ENCODE assay signal across 10 cellular contexts in the genomic region with DNA sequence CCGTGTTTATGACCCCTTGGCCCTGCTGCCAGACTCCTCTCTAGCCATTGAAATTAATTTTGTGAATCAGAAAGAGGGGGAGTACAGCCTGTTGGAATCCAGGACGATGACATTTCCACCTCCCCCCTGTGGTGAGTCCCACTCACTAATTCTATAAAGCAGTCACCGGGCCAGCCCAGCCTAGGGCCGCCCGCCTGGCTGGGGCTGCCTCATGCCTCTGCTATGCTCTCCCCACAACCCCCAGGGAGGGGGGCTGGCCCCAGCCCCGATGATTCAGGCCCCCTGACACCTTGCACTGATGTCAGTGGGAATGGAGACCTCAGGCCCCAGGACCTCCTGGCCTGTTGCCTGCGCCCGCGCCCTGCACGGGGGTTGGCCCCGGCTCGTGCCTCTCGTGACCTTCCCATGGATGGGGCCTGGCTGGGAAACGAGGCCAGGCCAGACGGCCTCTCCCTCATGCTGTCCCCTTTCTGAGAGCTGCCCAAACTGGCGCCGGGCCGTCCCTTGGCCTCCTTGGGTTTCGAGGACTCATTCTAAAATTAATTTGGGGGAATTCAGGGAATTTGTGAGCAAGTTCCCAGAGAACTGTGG. TPM values are rescaled to one million over a fixed set of nuclear protein-coding genes. Genes with fewer than 3 reads are reported as not detected.
DNase-seq lines count a peak whose midpoint lies in the region; ATAC-seq, FAIRE-seq and TF ChIP-seq lines count a peak whose summit lies in the region.
"Had no signal": no experiment of that assay in that cellular context is flagged by ENCODE, and none has a peak within 500 bp of the region (broad histone marks: within the 10 kb centered on the region; RNA-seq: fewer than 3 reads in every experiment).

No MANE protein-coding gene starts in this region.

- no peak overlapping the region for H3K4me3 ChIP-seq in cardiac fibroblast (replicated peaks in 1 of 2; ENCODE audit: low read depth in 2 of 2, low read length in 2 of 2)
- no peak overlapping the region for H3K4me3 ChIP-seq in HepG2 (replicated peaks in 1 of 3; ENCODE audit: insufficient read depth in 1 of 3, low read depth in 2 of 3, low read length in 3 of 3)
- no peak overlapping the region for H3K4me3 ChIP-seq in thyroid gland (replicated peaks in 1 of 3)
- H3K4me3 ChIP-seq in small intestine (ENCODE audit: low read depth in 1 of 2, low read length in 2 of 2) = no peak overlapping the region

- peaks cover 2 to 38% of the 10 kb centered on the region in 2 experiments; a peak in 4 of 5 replicates for H3K27me3 ChIP-seq in HepG2 (ENCODE audit: control insufficient read depth in 1 of 2, insufficient read depth in 2 of 2, low read length in 2 of 2)
- no peaks in the 10 kb centered on the region for H3K27me3 ChIP-seq in thyroid gland
- no peaks in the 10 kb centered on the region for H3K27me3 ChIP-seq in small intestine (ENCODE audit: control insufficient read depth in 2 of 2, insufficient read depth in 2 of 2, low read length in 2 of 2)

- POLR2A ChIA-PET in HepG2 (lab: Yijun Ruan, JAX) = no interaction called here

- H3K9me3 ChIP-seq in HepG2 (ENCODE audit: low read length) = peaks cover 8% of the 10 kb centered on the region
- H3K9me3 ChIP-seq in thyroid gland = no peaks in the 10 kb centered on the region
- no peaks in the 10 kb centered on the region for H3K9me3 ChIP-seq in small intestine (ENCODE audit: control insufficient read depth, low read depth)

- H4K20me1 ChIP-seq in HepG2 (ENCODE audit: insufficient read depth, low read length) = no peaks in the 10 kb centered on the region

- no peaks in the 10 kb centered on the region for H3K4me1 ChIP-seq in HepG2 (ENCODE audit: insufficient read depth, low read length)
- peaks cover 0 to 10% of the 10 kb centered on the region in 2 donors for H3K4me1 ChIP-seq in thyroid gland
- no peaks in the 10 kb centered on the region for H3K4me1 ChIP-seq in small intestine (ENCODE audit: control insufficient read depth in 2 of 2, insufficient read depth in 1 of 2, low read depth in 1 of 2, low read length in 1 of 2)

- TF ChIP-seq POLR2A in HepG2 (IDR thresholded peaks at IDR 0.05; ENCODE audit: insufficient read depth in 1 of 2, low read depth in 2 of 2, low read length in 2 of 2) = no peak
- no peak for TF ChIP-seq POLR2A in thyroid gland (IDR thresholded peaks at IDR 0.05)

- no peak overlapping the region for H3K9ac ChIP-seq in HepG2 (ENCODE audit: insufficient read depth, low read depth, low read length)

- no peak for TF ChIP-seq RAD21 in HepG2 (CRISPR knock-in tag; IDR thresholded peaks at IDR 0.05)

- no peak for TF ChIP-seq EP300 in HepG2 (IDR thresholded peaks at IDR 0.05; ENCODE audit: low read depth in 2 of 2, low read length in 2 of 2)
- no peak for TF ChIP-seq EP300 in HepG2 (CRISPR knock-in tag; IDR thresholded peaks at IDR 0.05; ENCODE audit: borderline replicate concordance)

- DNase-seq in HT1080 (ENCODE audit: low read depth) = peak; percentile 93
- DNase-seq in cardiac fibroblast (ENCODE audit: low read depth in 2 of 2) = peak; percentile 84 to 96
- no peak for DNase-seq in HepG2 (ENCODE audit: low spot score)
- DNase-seq in thyroid gland = peak; percentile 21 to 35
- DNase-seq in activated CD8-positive, alpha-beta memory T cell treated with anti-CD3 and anti-CD28 coated beads for 24 hours = no peak
- no peak for DNase-seq in small intestine
- no peak for DNase-seq in mucosa of gallbladder (ENCODE audit: low spot score)
- no peak for DNase-seq in activated T-cell treated with anti-CD3 and anti-CD28 coated beads for 4 hours
- DNase-seq: activated T-cell treated with anti-CD3 and anti-CD28 coated beads, Interleukin-2, amount 50 U/mL, for 48 hours had no signal

- no peak for TF ChIP-seq CTCF in cardiac fibroblast (IDR thresholded peaks at IDR 0.05; ENCODE audit: low read depth, low read length)
- no peak for TF ChIP-seq CTCF in HepG2 (CRISPR knock-in tag; IDR thresholded peaks at IDR 0.05)
- no peak for TF ChIP-seq CTCF in thyroid gland (IDR thresholded peaks at IDR 0.05)

- H3K36me3 ChIP-seq in HepG2 (replicated peaks in 1 of 2; ENCODE audit: control insufficient read depth in 1 of 2, insufficient read depth in 2 of 2, low read length in 2 of 2) = no peaks in the 10 kb centered on the region
- no peaks in the 10 kb centered on the region for H3K36me3 ChIP-seq in thyroid gland
- H3K36me3 ChIP-seq in small intestine (ENCODE audit: control insufficient read depth in 2 of 2, insufficient read depth in 2 of 2, low read length in 2 of 2) = no peaks in the 10 kb centered on the region

- no TSS peak for BruUV-seq in HepG2 (replicated peaks; lab: Mats Ljungman, UMichigan)

- WGBS in HepG2 (ENCODE audit: low lambda C conversion rate) = 28% methylated on average over 6 of the region's 19 CpGs
- WGBS in thyroid gland, 2 donors = 78 to 82% methylated on average over 4 to 9 of the region's 19 CpGs
- WGBS in small intestine, 3 donors = 67 to 91% (median 86%) methylated on average over 19 of the region's 19 CpGs

- intact Hi-C loops in HepG2 (cut with micrococcal nuclease; ENCODE audit: unreplicated experiment) (loop anchor here (10.0 kb wide), 1 partner anchor 60 kb away; no protein-coding TSS in a partner anchor), thyroid gland (cut with DNase I) (no loop called here)

- in situ Hi-C loops in HepG2 (cut with HindIII; ENCODE audit: extremely low pct_ligation_motif_present, low pct_unique_long_range_greater_than_20kb) = no loop called here

- H3K27ac ChIP-seq in HepG2 (ENCODE audit: extremely low read length, insufficient read depth, low read length) (no peak overlapping the region), thyroid gland (peak overlapping the region in 1 of 3 donors; percentile 3), small intestine (ENCODE audit: low read depth in 1 of 2, low read length in 1 of 2) (peak overlapping the region in 1 of 2 donors; percentile 35)

- CTCF ChIA-PET in HepG2 (lab: Yijun Ruan, JAX; ENCODE audit: low intra/inter-chr PET ratio, low total read pairs) = no interaction called here

- no peaks in the 10 kb centered on the region for H3K79me2 ChIP-seq in HepG2 (ENCODE audit: insufficient read depth, low read length)

- no peak overlapping the region for H2AFZ ChIP-seq in HepG2 (ENCODE audit: low read length)

- FAIRE-seq in HepG2 (lab: Jason Lieb, UNC) (no peak), small intestine (lab: Jason Lieb, UNC) (no peak)

- ATAC-seq in HepG2 = peak; percentile 41; the same call in 1 of the 3 replicates

- no peak overlapping the region for H3K4me2 ChIP-seq in HepG2 (ENCODE audit: low read depth, low read length)

RNA-seq across cellular contexts. Expression of a gene that starts 34.0 kb away (rescaled TPM):
- 0.23 TPM in 1 of 2 replicates, not detected in the other for total RNA-seq in HT1080 (2014; rRNA removed; shearing (Covaris generic))
- polyA plus RNA-seq in HT1080 (2015; cell fraction: cytosol; rRNA removed) = 0.26 and 0.33 TPM in 2 replicates
- polyA plus RNA-seq in HT1080 (2015; cell fraction: nucleus; rRNA removed) = 0.28 TPM in 1 of 2 replicates, not detected in the other
- not detected in 2 replicates for total RNA-seq in HepG2 (2016; rRNA removed; fragmentation: Illumina TruSeq; extraction: Trizol)
- total RNA-seq in HepG2 (2016; cell fraction: cytosol; rRNA removed; fragmentation: Illumina TruSeq; extraction: Trizol; ENCODE audit: low read depth) = not detected in 2 replicates
- total RNA-seq in HepG2 (2016; cell fraction: insoluble cytoplasmic fraction; rRNA removed; fragmentation: Illumina TruSeq; extraction: Trizol) = not detected in 2 replicates
- not detected in 2 replicates for total RNA-seq in HepG2 (2016; cell fraction: membrane; rRNA removed; fragmentation: Illumina TruSeq; extraction: Trizol)
- not detected in 2 replicates for total RNA-seq in HepG2 (2016; cell fraction: nucleus; rRNA removed; fragmentation: Illumina TruSeq; extraction: Trizol)
- not detected in 2 replicates for polyA plus RNA-seq in HepG2 (2011; rRNA removed)
- polyA plus RNA-seq in HepG2 (2011; cell fraction: cytosol; rRNA removed) = not detected in 2 replicates
- polyA plus RNA-seq in HepG2 (2011; cell fraction: nucleus; rRNA removed) = not detected in 2 replicates
- polyA plus RNA-seq in HepG2 (2012) = not detected in 2 replicates
- not detected in 2 replicates for polyA plus RNA-seq in HepG2 (2016; cell fraction: cytosol; fragmentation: Illumina TruSeq; extraction: Trizol; ENCODE audit: low read depth)
- polyA plus RNA-seq in HepG2 (2016; cell fraction: insoluble cytoplasmic fraction; fragmentation: Illumina TruSeq; extraction: Trizol; ENCODE audit: low read depth) = not detected in 2 replicates
- polyA plus RNA-seq in HepG2 (2016; cell fraction: membrane; fragmentation: Illumina TruSeq; extraction: Trizol; ENCODE audit: low read depth) = not detected in 2 replicates
- not detected in 2 replicates for polyA plus RNA-seq in HepG2 (2016; cell fraction: nucleus; fragmentation: Illumina TruSeq; extraction: Trizol; ENCODE audit: insufficient read depth, low read depth)
- polyA minus RNA-seq in HepG2 (2011; rRNA and poly(A)+ RNA removed; ENCODE audit: low replicate concordance) = 1.4 TPM in 1 of 2 replicates, not detected in the other
- polyA minus RNA-seq in HepG2 (2011; cell fraction: cytosol; rRNA and poly(A)+ RNA removed) = not detected in 2 replicates
- not detected in 2 replicates for polyA minus RNA-seq in HepG2 (2011; cell fraction: nucleus; rRNA and poly(A)+ RNA removed)
- total RNA-seq in thyroid gland = not detected
- under 1 TPM in 1 of 3 donors, not detected in 2; 0.18 TPM for polyA plus RNA-seq in small intestine
- total RNA-seq in mucosa of gallbladder = not detected
- total RNA-seq: glomerular endothelial cell had no signal

RNA-seq across cellular contexts. Expression of a gene that starts 52.6 kb away (rescaled TPM):
- 14.4 and 22.2 TPM in 2 replicates for total RNA-seq in HT1080 (2014; rRNA removed; shearing (Covaris generic))
- polyA plus RNA-seq in HT1080 (2015; cell fraction: cytosol; rRNA removed) = 43.5 and 48.3 TPM in 2 replicates
- polyA plus RNA-seq in HT1080 (2015; cell fraction: nucleus; rRNA removed) = 28.3 and 29.3 TPM in 2 replicates
- total RNA-seq in HepG2 (2016; rRNA removed; fragmentation: Illumina TruSeq; extraction: Trizol) (1.2 and 2.0 TPM in 2 replicates), thyroid gland (10 to 100 TPM in 2 of 4 donors, 1 to 10 TPM in 2; 3.8 to 16.3 (median 9.6) TPM), mucosa of gallbladder (3.1 TPM)
- 0.88 and 1.1 TPM in 2 replicates for total RNA-seq in HepG2 (2016; cell fraction: cytosol; rRNA removed; fragmentation: Illumina TruSeq; extraction: Trizol; ENCODE audit: low read depth)
- 1.3 and 1.7 TPM in 2 replicates for total RNA-seq in HepG2 (2016; cell fraction: insoluble cytoplasmic fraction; rRNA removed; fragmentation: Illumina TruSeq; extraction: Trizol)
- 0.77 and 1.5 TPM in 2 replicates for total RNA-seq in HepG2 (2016; cell fraction: membrane; rRNA removed; fragmentation: Illumina TruSeq; extraction: Trizol)
- total RNA-seq in HepG2 (2016; cell fraction: nucleus; rRNA removed; fragmentation: Illumina TruSeq; extraction: Trizol) = 0.60 and 0.99 TPM in 2 replicates
- polyA plus RNA-seq in HepG2 (2011; rRNA removed) (3.0 and 3.6 TPM in 2 replicates), small intestine (1 to 10 TPM in 1 of 3 donors, under 1 TPM in 2; 0.89 to 4.1 (median 0.94) TPM)
- polyA plus RNA-seq in HepG2 (2011; cell fraction: cytosol; rRNA removed) = 1.5 and 4.7 TPM in 2 replicates
- polyA plus RNA-seq in HepG2 (2011; cell fraction: nucleus; rRNA removed) = 3.3 and 4.0 TPM in 2 replicates
- 1.8 and 2.3 TPM in 2 replicates for polyA plus RNA-seq in HepG2 (2012)
- polyA plus RNA-seq in HepG2 (2016; cell fraction: cytosol; fragmentation: Illumina TruSeq; extraction: Trizol; ENCODE audit: low read depth) = 1.4 and 1.7 TPM in 2 replicates
- 0.83 and 1.6 TPM in 2 replicates for polyA plus RNA-seq in HepG2 (2016; cell fraction: insoluble cytoplasmic fraction; fragmentation: Illumina TruSeq; extraction: Trizol; ENCODE audit: low read depth)
- 0.92 and 1.7 TPM in 2 replicates for polyA plus RNA-seq in HepG2 (2016; cell fraction: membrane; fragmentation: Illumina TruSeq; extraction: Trizol; ENCODE audit: low read depth)
- polyA plus RNA-seq in HepG2 (2016; cell fraction: nucleus; fragmentation: Illumina TruSeq; extraction: Trizol; ENCODE audit: insufficient read depth, low read depth) = 1.5 and 1.8 TPM in 2 replicates
- 3.6 and 5.4 TPM in 2 replicates for polyA minus RNA-seq in HepG2 (2011; rRNA and poly(A)+ RNA removed; ENCODE audit: low replicate concordance)
- 0.69 and 0.70 TPM in 2 replicates for polyA minus RNA-seq in HepG2 (2011; cell fraction: cytosol; rRNA and poly(A)+ RNA removed)
- polyA minus RNA-seq in HepG2 (2011; cell fraction: nucleus; rRNA and poly(A)+ RNA removed) = 2.1 and 3.7 TPM in 2 replicates

Comparison
In these comparisons a context has a peak if more than half of its experiments do, and no peak if none do; other contexts are left out.
1. DNase-seq: peak in HT1080 (single experiment), cardiac fibroblast (2 of 2) and thyroid gland (2 of 2); none in HepG2 (single experiment), activated CD8-positive, alpha-beta memory T cell treated with anti-CD3 and anti-CD28 coated beads for 24 hours (single experiment), small intestine (single experiment), mucosa of gallbladder (single experiment) and activated T-cell treated with anti-CD3 and anti-CD28 coated beads for 4 hours (single experiment).